8 cellular contexts compared by ENCODE assay signal in the genomic region with DNA sequence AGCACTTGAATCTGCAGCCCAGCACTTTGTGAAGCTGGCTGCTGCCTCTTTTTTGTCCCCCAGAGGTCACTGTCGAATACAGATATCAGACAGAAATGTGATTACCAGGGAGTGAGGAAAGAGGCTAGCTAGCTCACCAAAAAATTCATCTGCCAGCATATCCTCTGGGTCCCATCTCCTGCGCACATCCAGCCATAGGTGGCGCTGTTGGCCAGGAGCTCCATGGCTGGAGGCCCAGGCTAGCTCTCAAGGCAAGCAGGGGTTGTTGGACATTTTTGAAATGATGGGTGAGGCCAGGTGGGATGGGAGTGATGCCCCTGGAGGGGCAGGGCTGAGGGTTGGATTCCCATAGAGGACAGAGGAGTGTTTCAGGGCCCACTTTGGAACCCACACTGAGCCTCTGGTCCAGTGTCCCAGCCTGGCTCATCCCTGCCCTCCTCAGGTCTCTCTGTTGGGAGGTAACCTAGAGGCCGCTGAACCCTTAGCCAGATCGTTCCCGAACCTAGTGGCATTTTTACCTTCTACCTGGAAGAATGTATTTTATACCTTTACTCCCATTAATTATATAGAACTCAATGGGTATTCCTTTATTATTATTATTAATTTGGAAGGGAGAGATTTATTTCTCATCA. TPM values are rescaled to one million over a fixed set of nuclear protein-coding genes. Genes with fewer than 3 reads are reported as not detected.
A peak's percentile ranks its signal among the peaks of the same experiment; 100 is the strongest.
DNase-seq lines count a peak whose midpoint lies in the region; ATAC-seq and TF ChIP-seq lines count a peak whose summit lies in the region.

No MANE protein-coding gene starts in this region.

- no peaks in the 10 kb centered on the region for H3K9me3 Mint-ChIP-seq in activated naive CD8-positive, alpha-beta T cell treated with anti-CD3 and anti-CD28 coated beads, Interleukin-2, amount 50 U/mL, for 24 hours

- peaks cover 3% of the 10 kb centered on the region for H3K36me3 Mint-ChIP-seq in activated naive CD8-positive, alpha-beta T cell treated with anti-CD3 and anti-CD28 coated beads, Interleukin-2, amount 50 U/mL, for 24 hours (ENCODE audit: low read depth)

- H3K4me1 Mint-ChIP-seq in activated naive CD8-positive, alpha-beta T cell treated with anti-CD3 and anti-CD28 coated beads, Interleukin-2, amount 50 U/mL, for 24 hours, result no peaks in the 10 kb centered on the region

- TF ChIP-seq CTCF in BE2C (IDR thresholded peaks at IDR 0.05; ENCODE audit: low read depth, low read length), result peak; percentile 99
- peak; percentile 94 for TF ChIP-seq CTCF in GM20000 (IDR thresholded peaks at IDR 0.05; ENCODE audit: extremely low read depth, missing control alignments)
- TF ChIP-seq CTCF in NB4 (IDR thresholded peaks at IDR 0.05; ENCODE audit: low read depth, low read length), result peak; percentile 98
- peak; percentile 69 to 89 (median 85) for TF ChIP-seq CTCF in heart right ventricle (IDR thresholded peaks at IDR 0.05)

- H3K9me3 ChIP-seq in BE2C (no peaks in the 10 kb centered on the region), heart right ventricle (no peaks in the 10 kb centered on the region)

- H3K36me3 ChIP-seq in BE2C (no peaks in the 10 kb centered on the region), heart right ventricle (peaks cover 0 to 54% (median 4%) of the 10 kb centered on the region in 9 donors)

- no peak overlapping the region for H3K27ac ChIP-seq in heart right ventricle

- no peak for TF ChIP-seq POLR2A in NB4 (IDR thresholded peaks at IDR 0.05; ENCODE audit: extremely low read depth, insufficient read length)

- no peaks in the 10 kb centered on the region for H3K4me1 ChIP-seq in BE2C
- H3K4me1 ChIP-seq in heart right ventricle, result peaks cover 0 to 16% (median 5%) of the 10 kb centered on the region in 9 donors

- intact Hi-C loops in heart right ventricle (cut with DNase I), result loop anchor here (2.0 to 10.0 kb wide), 8 partner anchors 172 to 472 kb away; partner anchors contain the start of genes NPM3 (in 4 of the 10) and FGF8 (in 2 of the 10)

- H3K27ac Mint-ChIP-seq in activated naive CD8-positive, alpha-beta T cell treated with anti-CD3 and anti-CD28 coated beads, Interleukin-2, amount 50 U/mL, for 24 hours, result peak overlapping the region; percentile 74

- H3K4me3 Mint-ChIP-seq in activated naive CD8-positive, alpha-beta T cell treated with anti-CD3 and anti-CD28 coated beads, Interleukin-2, amount 50 U/mL, for 24 hours, result no peak overlapping the region

- no peak overlapping the region for H3K4me3 ChIP-seq in BE2C (ENCODE audit: low read depth, low read length)
- H3K4me3 ChIP-seq in NB4 (ENCODE audit: low read depth, low read length), result no peak overlapping the region
- no peak overlapping the region for H3K4me3 ChIP-seq in heart right ventricle

- peak; percentile 90 for ATAC-seq in activated naive CD8-positive, alpha-beta T cell treated with anti-CD3 and anti-CD28 coated beads, Interleukin-2, amount 50 U/mL, for 24 hours
- ATAC-seq in heart right ventricle, result peak; percentile 73 to 90 (median 84)
- no peak for ATAC-seq in GM21528 (IDR thresholded peaks at IDR 0.05; ENCODE audit: low FRiP score, unreplicated experiment)

- 47 to 49% methylated on average over 6 of the region's 6 CpGs for WGBS in heart right ventricle, 2 donors

- H3K27me3 ChIP-seq in BE2C, result no peaks in the 10 kb centered on the region
- no peaks in the 10 kb centered on the region for H3K27me3 ChIP-seq in heart right ventricle

- no peaks in the 10 kb centered on the region for H3K27me3 Mint-ChIP-seq in activated naive CD8-positive, alpha-beta T cell treated with anti-CD3 and anti-CD28 coated beads, Interleukin-2, amount 50 U/mL, for 24 hours

- DNase-seq in BE2C, result peak; percentile 87
- peak; percentile 83 for DNase-seq in GM20000 (ENCODE audit: low spot score)
- DNase-seq in NB4 (ENCODE audit: low read depth), result peak; percentile 90
- DNase-seq in SW 1271 (lab: John Stamatoyannopoulos, UW), result peak; percentile 33 to 68
- DNase-seq in activated naive CD8-positive, alpha-beta T cell treated with anti-CD3 and anti-CD28 coated beads, Interleukin-2, amount 50 U/mL, for 24 hours, result peak; percentile 81
- DNase-seq in heart right ventricle, result peak; percentile 19 to 75
- DNase-seq in pulmonary artery endothelial cell (ENCODE audit: low read depth, low spot score), result peak; percentile 17

RNA-seq across cellular contexts. Expression of gene DPCD, which starts 14.8 kb away (rescaled TPM):
- 47.0 TPM for polyA plus RNA-seq in BE2C (2012; ENCODE audit: insufficient read depth, insufficient read length, low read depth)
- 10 to 100 TPM; 12.9 to 32.0 (median 24.6) TPM for total RNA-seq in heart right ventricle
- polyA plus RNA-seq in heart right ventricle, result 10 to 100 TPM; 25.1 to 46.8 TPM
- total RNA-seq in pulmonary artery endothelial cell, result 25.7 and 36.7 TPM in 2 replicates

RNA-seq across cellular contexts. Expression of gene POLL, which starts 14.8 kb away (rescaled TPM):
- polyA plus RNA-seq in BE2C (2012; ENCODE audit: insufficient read depth, insufficient read length, low read depth), result 27.9 TPM
- total RNA-seq in heart right ventricle (10 to 100 TPM; 13.8 to 23.0 (median 17.1) TPM), pulmonary artery endothelial cell (10.2 and 11.6 TPM in 2 replicates)
- polyA plus RNA-seq in heart right ventricle, result 10 to 100 TPM; 13.1 to 27.9 TPM

Comparison
In these comparisons a context has a peak if more than half of its experiments do, and no peak if none do; other contexts are left out.
1. DNase-seq: peak in every context shown above with its lines; median percentile 90 in NB4; 87 in BE2C; 83 in GM20000; 81 in activated naive CD8-positive, alpha-beta T cell treated with anti-CD3 and anti-CD28 coated beads, Interleukin-2, amount 50 U/mL, for 24 hours; 50 in SW 1271; 47 in heart right ventricle; 17 in pulmonary artery endothelial cell.